ENCODE assay signal across 1 cellular context in the genomic region with DNA sequence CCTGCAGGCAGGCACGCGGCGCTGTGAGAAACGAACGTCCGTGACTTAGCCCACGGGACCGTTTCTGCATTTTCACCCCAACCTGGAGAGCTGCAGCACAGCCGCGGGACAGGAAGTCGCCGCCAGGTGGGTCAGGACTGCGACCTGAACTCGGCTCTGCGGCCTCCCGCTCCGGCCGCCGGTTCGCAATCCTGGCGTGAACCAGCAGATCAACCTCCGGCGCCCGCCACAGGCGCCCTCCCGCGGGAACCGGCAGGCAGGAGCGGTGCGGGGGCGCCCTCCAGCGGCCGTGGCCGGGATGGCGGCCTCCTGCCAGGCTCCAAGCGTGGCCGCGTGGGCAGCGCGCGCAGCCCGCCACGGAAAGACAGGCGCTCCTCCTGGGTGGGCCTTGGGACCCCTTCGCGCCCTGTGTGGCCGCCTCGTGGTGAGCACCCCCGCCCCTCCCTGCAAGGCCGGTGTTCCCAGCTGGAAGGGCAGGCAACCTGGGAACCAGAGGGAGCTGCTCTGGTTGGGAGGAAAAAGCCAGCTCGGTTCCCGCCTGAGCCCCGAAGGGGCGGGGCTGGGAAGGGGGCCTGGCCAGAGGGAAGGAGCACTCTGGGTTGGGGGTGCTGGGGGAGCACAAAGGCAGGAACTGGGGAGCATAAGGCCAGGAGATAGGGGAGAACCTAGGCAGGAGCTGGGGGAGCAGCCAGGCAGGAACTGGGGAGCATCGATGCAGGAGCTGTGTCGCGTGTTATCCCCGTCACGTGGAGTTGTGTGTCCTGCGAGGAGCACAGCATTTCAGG.
TF ChIP-seq lines count a peak whose summit lies in the region.

No MANE protein-coding gene starts in this region.

TF ChIP-seq in K562, 482 proteins besides CTCF, POLR2A, EP300 and RAD21 (continued from another document and continues in another):
- TF ChIP-seq CREM (IDR thresholded peaks at IDR 0.05; ENCODE audit: low read depth) (0 out of 2 replicates have a peak, but pooled peaks have one; percentile 44), FOXP1 (CRISPR knock-in tag; IDR thresholded peaks at IDR 0.05) (peak; percentile 90; the same call in 1 of the 2 replicates), SMARCA4 (IDR thresholded peaks at IDR 0.05) (no peak), FOXM1 (IDR thresholded peaks at IDR 0.05; ENCODE audit: low read depth) (no peak), FOXM1 (CRISPR knock-in tag; IDR thresholded peaks at IDR 0.05; ENCODE audit: low read depth) (peak; percentile 90), BHLHE40 (IDR thresholded peaks at IDR 0.05; ENCODE audit: low read length) (peak; percentile 45), DMBX1 (CRISPR knock-in tag; IDR thresholded peaks at IDR 0.05; ENCODE audit: borderline replicate concordance) (no peak), HDAC1 (IDR thresholded peaks at IDR 0.05) (peak in 1 of 2 experiments; percentile 74; a peak in 1 of 4 replicates), PHF8 (IDR thresholded peaks at IDR 0.05; ENCODE audit: borderline replicate concordance, low read length) (peak; percentile 64; the same call in 1 of the 2 replicates), CBFA2T3 (IDR thresholded peaks at IDR 0.05) (no peak), NEUROD1 (IDR thresholded peaks at IDR 0.05; ENCODE audit: borderline replicate concordance, low read depth, low read length, partially characterized antibody) (peak; percentile 57), CHD2 (IDR thresholded peaks at IDR 0.05; ENCODE audit: low read depth, low read length) (peak; percentile 31; the same call in 1 of the 2 replicates), CCNT2 (IDR thresholded peaks at IDR 0.05; ENCODE audit: borderline replicate concordance, extremely low read depth, insufficient read length, low read depth, low read length) (peak; percentile 77), TAF1 (IDR thresholded peaks at IDR 0.05; ENCODE audit: control insufficient read depth, extremely low read depth, insufficient read depth, low read length, severe bottlenecking) (peak; percentile 36), NCOR1 (IDR thresholded peaks at IDR 0.05) (peak; percentile 26; the same call in 1 of the 2 replicates), ERF (CRISPR knock-in tag; IDR thresholded peaks at IDR 0.05) (0 out of 2 replicates have a peak, but pooled peaks have one; percentile 65), NRF1 (conservative IDR thresholded peaks at IDR 0.05 in 1 of 2, IDR thresholded peaks at IDR 0.05 in 1 of 2) (peak; percentile 76 to 82), ZSCAN29 (IDR thresholded peaks at IDR 0.05) (no peak), ZFX (CRISPR knock-in tag; IDR thresholded peaks at IDR 0.05) (peak; percentile 78), ZNF143 (CRISPR knock-in tag; IDR thresholded peaks at IDR 0.05) (no peak), SMAD1 (IDR thresholded peaks at IDR 0.05; ENCODE audit: low read depth, low read length, partially characterized antibody) (no peak), ETV6 (IDR thresholded peaks at IDR 0.05; ENCODE audit: borderline replicate concordance in 1 of 2, low read depth in 2 of 2, low read length in 1 of 2) (no peak), ETV6 (CRISPR knock-in tag; IDR thresholded peaks at IDR 0.05; ENCODE audit: borderline replicate concordance) (no peak; the same call in 1 of the 2 replicates), XRCC4 (IDR thresholded peaks at IDR 0.05; ENCODE audit: extremely low read depth, insufficient read depth, insufficient read length) (no peak), HCFC1 (IDR thresholded peaks at IDR 0.05; ENCODE audit: low read depth, low read length) (peak; percentile 57), BRD9 (IDR thresholded peaks at IDR 0.05; ENCODE audit: low read depth, partially characterized antibody) (peak; percentile 27), SP1 (CRISPR knock-in tag; IDR thresholded peaks at IDR 0.05) (peak; percentile 78), ELF1 (tag; IDR thresholded peaks at IDR 0.05) (0 out of 2 replicates have a peak, but pooled peaks have one; percentile 50)
- TF ChIP-seq, protein P1, sequence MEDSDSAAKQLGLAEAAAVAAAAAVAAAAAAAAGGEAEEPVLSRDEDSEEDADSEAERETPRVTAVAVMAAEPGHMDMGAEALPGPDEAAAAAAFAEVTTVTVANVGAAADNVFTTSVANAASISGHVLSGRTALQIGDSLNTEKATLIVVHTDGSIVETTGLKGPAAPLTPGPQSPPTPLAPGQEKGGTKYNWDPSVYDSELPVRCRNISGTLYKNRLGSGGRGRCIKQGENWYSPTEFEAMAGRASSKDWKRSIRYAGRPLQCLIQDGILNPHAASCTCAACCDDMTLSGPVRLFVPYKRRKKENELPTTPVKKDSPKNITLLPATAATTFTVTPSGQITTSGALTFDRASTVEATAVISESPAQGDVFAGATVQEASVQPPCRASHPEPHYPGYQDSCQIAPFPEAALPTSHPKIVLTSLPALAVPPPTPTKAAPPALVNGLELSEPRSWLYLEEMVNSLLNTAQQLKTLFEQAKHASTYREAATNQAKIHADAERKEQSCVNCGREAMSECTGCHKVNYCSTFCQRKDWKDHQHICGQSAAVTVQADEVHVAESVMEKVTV (CRISPR knock-in tag; IDR thresholded peaks at IDR 0.05), result peak; percentile 92
- TF ChIP-seq, protein P2, sequence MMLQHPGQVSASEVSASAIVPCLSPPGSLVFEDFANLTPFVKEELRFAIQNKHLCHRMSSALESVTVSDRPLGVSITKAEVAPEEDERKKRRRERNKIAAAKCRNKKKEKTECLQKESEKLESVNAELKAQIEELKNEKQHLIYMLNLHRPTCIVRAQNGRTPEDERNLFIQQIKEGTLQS (IDR thresholded peaks at IDR 0.05), result no peak
- TF ChIP-seq, protein P2 (CRISPR knock-in tag; conservative IDR thresholded peaks at IDR 0.05), result peak; percentile 87
- TF ChIP-seq, protein P3, sequence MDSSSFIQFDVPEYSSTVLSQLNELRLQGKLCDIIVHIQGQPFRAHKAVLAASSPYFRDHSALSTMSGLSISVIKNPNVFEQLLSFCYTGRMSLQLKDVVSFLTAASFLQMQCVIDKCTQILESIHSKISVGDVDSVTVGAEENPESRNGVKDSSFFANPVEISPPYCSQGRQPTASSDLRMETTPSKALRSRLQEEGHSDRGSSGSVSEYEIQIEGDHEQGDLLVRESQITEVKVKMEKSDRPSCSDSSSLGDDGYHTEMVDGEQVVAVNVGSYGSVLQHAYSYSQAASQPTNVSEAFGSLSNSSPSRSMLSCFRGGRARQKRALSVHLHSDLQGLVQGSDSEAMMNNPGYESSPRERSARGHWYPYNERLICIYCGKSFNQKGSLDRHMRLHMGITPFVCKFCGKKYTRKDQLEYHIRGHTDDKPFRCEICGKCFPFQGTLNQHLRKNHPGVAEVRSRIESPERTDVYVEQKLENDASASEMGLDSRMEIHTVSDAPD (CRISPR knock-in tag; IDR thresholded peaks at IDR 0.05), result no peak
- TF ChIP-seq, protein P4, sequence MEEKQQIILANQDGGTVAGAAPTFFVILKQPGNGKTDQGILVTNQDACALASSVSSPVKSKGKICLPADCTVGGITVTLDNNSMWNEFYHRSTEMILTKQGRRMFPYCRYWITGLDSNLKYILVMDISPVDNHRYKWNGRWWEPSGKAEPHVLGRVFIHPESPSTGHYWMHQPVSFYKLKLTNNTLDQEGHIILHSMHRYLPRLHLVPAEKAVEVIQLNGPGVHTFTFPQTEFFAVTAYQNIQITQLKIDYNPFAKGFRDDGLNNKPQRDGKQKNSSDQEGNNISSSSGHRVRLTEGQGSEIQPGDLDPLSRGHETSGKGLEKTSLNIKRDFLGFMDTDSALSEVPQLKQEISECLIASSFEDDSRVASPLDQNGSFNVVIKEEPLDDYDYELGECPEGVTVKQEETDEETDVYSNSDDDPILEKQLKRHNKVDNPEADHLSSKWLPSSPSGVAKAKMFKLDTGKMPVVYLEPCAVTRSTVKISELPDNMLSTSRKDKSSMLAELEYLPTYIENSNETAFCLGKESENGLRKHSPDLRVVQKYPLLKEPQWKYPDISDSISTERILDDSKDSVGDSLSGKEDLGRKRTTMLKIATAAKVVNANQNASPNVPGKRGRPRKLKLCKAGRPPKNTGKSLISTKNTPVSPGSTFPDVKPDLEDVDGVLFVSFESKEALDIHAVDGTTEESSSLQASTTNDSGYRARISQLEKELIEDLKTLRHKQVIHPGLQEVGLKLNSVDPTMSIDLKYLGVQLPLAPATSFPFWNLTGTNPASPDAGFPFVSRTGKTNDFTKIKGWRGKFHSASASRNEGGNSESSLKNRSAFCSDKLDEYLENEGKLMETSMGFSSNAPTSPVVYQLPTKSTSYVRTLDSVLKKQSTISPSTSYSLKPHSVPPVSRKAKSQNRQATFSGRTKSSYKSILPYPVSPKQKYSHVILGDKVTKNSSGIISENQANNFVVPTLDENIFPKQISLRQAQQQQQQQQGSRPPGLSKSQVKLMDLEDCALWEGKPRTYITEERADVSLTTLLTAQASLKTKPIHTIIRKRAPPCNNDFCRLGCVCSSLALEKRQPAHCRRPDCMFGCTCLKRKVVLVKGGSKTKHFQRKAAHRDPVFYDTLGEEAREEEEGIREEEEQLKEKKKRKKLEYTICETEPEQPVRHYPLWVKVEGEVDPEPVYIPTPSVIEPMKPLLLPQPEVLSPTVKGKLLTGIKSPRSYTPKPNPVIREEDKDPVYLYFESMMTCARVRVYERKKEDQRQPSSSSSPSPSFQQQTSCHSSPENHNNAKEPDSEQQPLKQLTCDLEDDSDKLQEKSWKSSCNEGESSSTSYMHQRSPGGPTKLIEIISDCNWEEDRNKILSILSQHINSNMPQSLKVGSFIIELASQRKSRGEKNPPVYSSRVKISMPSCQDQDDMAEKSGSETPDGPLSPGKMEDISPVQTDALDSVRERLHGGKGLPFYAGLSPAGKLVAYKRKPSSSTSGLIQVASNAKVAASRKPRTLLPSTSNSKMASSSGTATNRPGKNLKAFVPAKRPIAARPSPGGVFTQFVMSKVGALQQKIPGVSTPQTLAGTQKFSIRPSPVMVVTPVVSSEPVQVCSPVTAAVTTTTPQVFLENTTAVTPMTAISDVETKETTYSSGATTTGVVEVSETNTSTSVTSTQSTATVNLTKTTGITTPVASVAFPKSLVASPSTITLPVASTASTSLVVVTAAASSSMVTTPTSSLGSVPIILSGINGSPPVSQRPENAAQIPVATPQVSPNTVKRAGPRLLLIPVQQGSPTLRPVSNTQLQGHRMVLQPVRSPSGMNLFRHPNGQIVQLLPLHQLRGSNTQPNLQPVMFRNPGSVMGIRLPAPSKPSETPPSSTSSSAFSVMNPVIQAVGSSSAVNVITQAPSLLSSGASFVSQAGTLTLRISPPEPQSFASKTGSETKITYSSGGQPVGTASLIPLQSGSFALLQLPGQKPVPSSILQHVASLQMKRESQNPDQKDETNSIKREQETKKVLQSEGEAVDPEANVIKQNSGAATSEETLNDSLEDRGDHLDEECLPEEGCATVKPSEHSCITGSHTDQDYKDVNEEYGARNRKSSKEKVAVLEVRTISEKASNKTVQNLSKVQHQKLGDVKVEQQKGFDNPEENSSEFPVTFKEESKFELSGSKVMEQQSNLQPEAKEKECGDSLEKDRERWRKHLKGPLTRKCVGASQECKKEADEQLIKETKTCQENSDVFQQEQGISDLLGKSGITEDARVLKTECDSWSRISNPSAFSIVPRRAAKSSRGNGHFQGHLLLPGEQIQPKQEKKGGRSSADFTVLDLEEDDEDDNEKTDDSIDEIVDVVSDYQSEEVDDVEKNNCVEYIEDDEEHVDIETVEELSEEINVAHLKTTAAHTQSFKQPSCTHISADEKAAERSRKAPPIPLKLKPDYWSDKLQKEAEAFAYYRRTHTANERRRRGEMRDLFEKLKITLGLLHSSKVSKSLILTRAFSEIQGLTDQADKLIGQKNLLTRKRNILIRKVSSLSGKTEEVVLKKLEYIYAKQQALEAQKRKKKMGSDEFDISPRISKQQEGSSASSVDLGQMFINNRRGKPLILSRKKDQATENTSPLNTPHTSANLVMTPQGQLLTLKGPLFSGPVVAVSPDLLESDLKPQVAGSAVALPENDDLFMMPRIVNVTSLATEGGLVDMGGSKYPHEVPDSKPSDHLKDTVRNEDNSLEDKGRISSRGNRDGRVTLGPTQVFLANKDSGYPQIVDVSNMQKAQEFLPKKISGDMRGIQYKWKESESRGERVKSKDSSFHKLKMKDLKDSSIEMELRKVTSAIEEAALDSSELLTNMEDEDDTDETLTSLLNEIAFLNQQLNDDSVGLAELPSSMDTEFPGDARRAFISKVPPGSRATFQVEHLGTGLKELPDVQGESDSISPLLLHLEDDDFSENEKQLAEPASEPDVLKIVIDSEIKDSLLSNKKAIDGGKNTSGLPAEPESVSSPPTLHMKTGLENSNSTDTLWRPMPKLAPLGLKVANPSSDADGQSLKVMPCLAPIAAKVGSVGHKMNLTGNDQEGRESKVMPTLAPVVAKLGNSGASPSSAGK (IDR thresholded peaks at IDR 0.05), result peak; percentile 92
- TF ChIP-seq, protein P5, sequence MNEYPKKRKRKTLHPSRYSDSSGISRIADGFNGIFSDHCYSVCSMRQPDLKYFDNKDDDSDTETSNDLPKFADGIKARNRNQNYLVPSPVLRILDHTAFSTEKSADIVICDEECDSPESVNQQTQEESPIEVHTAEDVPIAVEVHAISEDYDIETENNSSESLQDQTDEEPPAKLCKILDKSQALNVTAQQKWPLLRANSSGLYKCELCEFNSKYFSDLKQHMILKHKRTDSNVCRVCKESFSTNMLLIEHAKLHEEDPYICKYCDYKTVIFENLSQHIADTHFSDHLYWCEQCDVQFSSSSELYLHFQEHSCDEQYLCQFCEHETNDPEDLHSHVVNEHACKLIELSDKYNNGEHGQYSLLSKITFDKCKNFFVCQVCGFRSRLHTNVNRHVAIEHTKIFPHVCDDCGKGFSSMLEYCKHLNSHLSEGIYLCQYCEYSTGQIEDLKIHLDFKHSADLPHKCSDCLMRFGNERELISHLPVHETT (CRISPR knock-in tag; conservative IDR thresholded peaks at IDR 0.05 in 1 of 2, IDR thresholded peaks at IDR 0.05 in 1 of 2), result 0 out of 4 replicates have a peak, but pooled peaks of 1 of the 2 experiments have one; percentile 43
- TF ChIP-seq, protein P6, sequence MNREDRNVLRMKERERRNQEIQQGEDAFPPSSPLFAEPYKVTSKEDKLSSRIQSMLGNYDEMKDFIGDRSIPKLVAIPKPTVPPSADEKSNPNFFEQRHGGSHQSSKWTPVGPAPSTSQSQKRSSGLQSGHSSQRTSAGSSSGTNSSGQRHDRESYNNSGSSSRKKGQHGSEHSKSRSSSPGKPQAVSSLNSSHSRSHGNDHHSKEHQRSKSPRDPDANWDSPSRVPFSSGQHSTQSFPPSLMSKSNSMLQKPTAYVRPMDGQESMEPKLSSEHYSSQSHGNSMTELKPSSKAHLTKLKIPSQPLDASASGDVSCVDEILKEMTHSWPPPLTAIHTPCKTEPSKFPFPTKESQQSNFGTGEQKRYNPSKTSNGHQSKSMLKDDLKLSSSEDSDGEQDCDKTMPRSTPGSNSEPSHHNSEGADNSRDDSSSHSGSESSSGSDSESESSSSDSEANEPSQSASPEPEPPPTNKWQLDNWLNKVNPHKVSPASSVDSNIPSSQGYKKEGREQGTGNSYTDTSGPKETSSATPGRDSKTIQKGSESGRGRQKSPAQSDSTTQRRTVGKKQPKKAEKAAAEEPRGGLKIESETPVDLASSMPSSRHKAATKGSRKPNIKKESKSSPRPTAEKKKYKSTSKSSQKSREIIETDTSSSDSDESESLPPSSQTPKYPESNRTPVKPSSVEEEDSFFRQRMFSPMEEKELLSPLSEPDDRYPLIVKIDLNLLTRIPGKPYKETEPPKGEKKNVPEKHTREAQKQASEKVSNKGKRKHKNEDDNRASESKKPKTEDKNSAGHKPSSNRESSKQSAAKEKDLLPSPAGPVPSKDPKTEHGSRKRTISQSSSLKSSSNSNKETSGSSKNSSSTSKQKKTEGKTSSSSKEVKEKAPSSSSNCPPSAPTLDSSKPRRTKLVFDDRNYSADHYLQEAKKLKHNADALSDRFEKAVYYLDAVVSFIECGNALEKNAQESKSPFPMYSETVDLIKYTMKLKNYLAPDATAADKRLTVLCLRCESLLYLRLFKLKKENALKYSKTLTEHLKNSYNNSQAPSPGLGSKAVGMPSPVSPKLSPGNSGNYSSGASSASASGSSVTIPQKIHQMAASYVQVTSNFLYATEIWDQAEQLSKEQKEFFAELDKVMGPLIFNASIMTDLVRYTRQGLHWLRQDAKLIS (CRISPR knock-in tag; IDR thresholded peaks at IDR 0.05), result peak; percentile 59; the same call in 1 of the 2 replicates
